ENCODE assay signal across 8 cellular contexts in the genomic region with DNA sequence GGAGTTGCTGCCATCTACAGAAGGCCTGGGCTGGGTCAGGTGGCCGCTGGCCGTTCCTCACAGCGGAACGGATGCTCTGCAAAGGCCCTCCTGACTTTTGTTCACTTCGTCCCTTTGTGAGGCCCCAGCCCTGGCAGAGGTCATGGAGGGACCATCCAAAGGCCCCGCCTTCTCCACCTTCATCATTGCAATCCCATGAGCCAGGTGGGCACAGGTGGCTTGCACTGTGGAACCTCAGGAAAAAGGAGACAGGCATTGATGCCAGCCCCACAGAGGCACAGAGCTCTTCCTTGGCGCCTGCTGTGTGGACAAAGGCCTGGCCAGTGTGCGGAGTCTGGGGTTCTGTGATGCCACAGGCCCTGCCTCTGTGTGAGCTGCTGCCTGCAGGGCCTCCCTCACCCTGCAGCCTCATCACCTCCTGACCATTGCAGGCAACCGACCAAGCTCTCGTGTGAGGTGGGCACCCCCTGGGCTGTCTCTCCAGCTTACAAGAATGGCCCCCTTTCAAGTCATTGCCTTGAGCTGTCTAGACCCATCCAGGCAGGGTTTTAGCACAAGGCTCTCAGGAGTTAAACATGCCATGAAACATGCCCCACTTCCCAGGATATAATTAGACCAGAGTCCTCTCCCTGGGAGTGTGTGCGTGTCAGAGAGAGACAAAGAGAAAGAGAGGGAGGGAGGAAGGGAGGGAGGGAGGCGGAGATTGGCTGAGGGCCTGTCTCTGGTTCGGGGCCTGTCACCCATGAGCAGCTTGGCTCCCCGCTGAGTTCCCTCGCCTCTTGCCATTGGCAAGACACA. TPM values are rescaled to one million over a fixed set of nuclear protein-coding genes. Genes with fewer than 3 reads are reported as not detected.
DNase-seq lines count a peak whose midpoint lies in the region; TF ChIP-seq lines count a peak whose summit lies in the region.

No MANE protein-coding gene starts in this region.

- in situ Hi-C loops in mammary epithelial cell (cut with MboI; ENCODE audit: low sequenced_read_pairs in 2 of 2): no loop called here

- CTCF ChIA-PET in mammary epithelial cell (lab: Charles Lee; ENCODE audit: low non-redundant PET): no interaction called here

- H3K9ac ChIP-seq in BLaER1: peak overlapping the region; percentile 54
- no peak overlapping the region for H3K9ac ChIP-seq in mammary epithelial cell (ENCODE audit: insufficient read depth, low read length)

- WGBS in mammary epithelial cell (ENCODE audit: low coverage, missing lambda C conversion rate): 69% methylated on average over 11 of the region's 15 CpGs

- peaks cover 31% of the 10 kb centered on the region for H3K4me1 ChIP-seq in BLaER1
- peaks cover 9% of the 10 kb centered on the region for H3K4me1 ChIP-seq in mammary epithelial cell (ENCODE audit: insufficient read depth, low read length)

- peak overlapping the region; percentile 78 for H2AFZ ChIP-seq in mammary epithelial cell (ENCODE audit: low read depth, low read length)

- intact Hi-C loops in mammary epithelial cell (cut with micrococcal nuclease): no loop called here

- H4K20me1 ChIP-seq in BLaER1 (no peaks in the 10 kb centered on the region), mammary epithelial cell (ENCODE audit: insufficient read depth, low read length) (no peaks in the 10 kb centered on the region)

- H3K36me3 ChIP-seq in BLaER1 (no peaks in the 10 kb centered on the region), mammary epithelial cell (ENCODE audit: insufficient read depth, low read length) (no peaks in the 10 kb centered on the region)

- dilution Hi-C loops in mammary epithelial cell (cut with HindIII; ENCODE audit: low sequenced_read_pairs): no loop called here

- DNase-seq in NCI-H2107 treated with DMSO at 0.1 percent for 48 hours (lab: John Stamatoyannopoulos, UW; ENCODE audit: unreplicated experiment): peak; percentile 97
- peak; percentile 42 for DNase-seq in mammary epithelial cell
- DNase-seq in left kidney (ENCODE audit: low read depth, low spot score): peak; percentile 88
- DNase-seq in stromal cell of bone marrow (ENCODE audit: low read depth): peak; percentile 89
- no peak for DNase-seq in GF-D8 (lab: John Stamatoyannopoulos, UW)
- DNase-seq in SKM-1 treated with dmso at 0.1 percent for 144 hours (lab: John Stamatoyannopoulos, UW; ENCODE audit: unreplicated experiment): no peak
- no peak for DNase-seq in T-helper 2 cell

- H3K27ac ChIP-seq in BLaER1 (peak overlapping the region; percentile 80), mammary epithelial cell (ENCODE audit: insufficient read depth, low read depth, low read length) (no peak overlapping the region)

- no peaks in the 10 kb centered on the region for H3K27me3 ChIP-seq in BLaER1
- no peaks in the 10 kb centered on the region for H3K27me3 ChIP-seq in mammary epithelial cell (ENCODE audit: insufficient read depth, low read length)

- BruUV-seq in mammary epithelial cell (replicated peaks; lab: Mats Ljungman, UMichigan): no TSS peak

- peak overlapping the region; percentile 72 for H3K4me2 ChIP-seq in BLaER1
- H3K4me2 ChIP-seq in mammary epithelial cell (ENCODE audit: insufficient read depth, low read depth, low read length): peak overlapping the region; percentile 11

- no peaks in the 10 kb centered on the region for H3K9me3 ChIP-seq in BLaER1
- H3K9me3 ChIP-seq in mammary epithelial cell (replicated peaks; ENCODE audit: insufficient read depth, low read length): no peaks in the 10 kb centered on the region

- TF ChIP-seq CTCF in mammary epithelial cell (conservative IDR thresholded peaks at IDR 0.05 in 1 of 2, IDR thresholded peaks at IDR 0.05 in 1 of 2; ENCODE audit: extremely low read depth in 1 of 2, insufficient read depth in 1 of 2, low read depth in 1 of 2, low read length in 2 of 2): no peak

- H3K79me2 ChIP-seq in mammary epithelial cell (ENCODE audit: insufficient read depth, low read length): no peaks in the 10 kb centered on the region

- no peak overlapping the region for H3K4me3 ChIP-seq in BLaER1
- H3K4me3 ChIP-seq in mammary epithelial cell (replicated peaks in 1 of 3; ENCODE audit: insufficient read depth in 1 of 3, low read depth in 2 of 3, low read length in 3 of 3): no peak overlapping the region

RNA-seq across cellular contexts. Expression of gene NFKBIA, which starts 19.3 kb away (rescaled TPM):
- 10 to 100 TPM; 81.0 to 86.7 TPM for total RNA-seq in mammary epithelial cell
- polyA plus RNA-seq in mammary epithelial cell: 59.8 TPM
- polyA minus RNA-seq in mammary epithelial cell: 117 TPM

Comparison
In these comparisons a context has a peak if more than half of its experiments do, and no peak if none do; other contexts are left out.
1. DNase-seq: peak in NCI-H2107 treated with DMSO at 0.1 percent for 48 hours (single experiment), mammary epithelial cell (single experiment), left kidney (single experiment) and stromal cell of bone marrow (single experiment); none in GF-D8 (single experiment), SKM-1 treated with dmso at 0.1 percent for 144 hours (single experiment) and T-helper 2 cell (0 of 5).